Comparison of ENCODE assay signal across 12 cellular contexts in genomic region chr9:115115924-115116323, GRCh38. TPM values are rescaled to one million over a fixed set of nuclear protein-coding genes. Genes with fewer than 3 reads are reported as not detected.
DNase-seq lines count a peak whose midpoint lies in the region; ATAC-seq and TF ChIP-seq lines count a peak whose summit lies in the region.
"Had no signal": no experiment of that assay in that cellular context is flagged by ENCODE, and none has a peak within 500 bp of the region (broad histone marks: within the 10 kb centered on the region; RNA-seq: fewer than 3 reads in every experiment).

No MANE protein-coding gene starts in this region.

- DNase-seq in BJ (ENCODE audit: low read depth) = no peak
- DNase-seq in NB4 (ENCODE audit: low read depth) = peak; percentile 41
- DNase-seq in epithelial cell of prostate (ENCODE audit: low read depth, low spot score) = peak; percentile 67
- peak; percentile 85 for DNase-seq in osteoblast (ENCODE audit: insufficient read length, low spot score, missing footprints)
- no peak for DNase-seq in progenitor cell of endocrine pancreas (ENCODE audit: low spot score, unreplicated experiment)
- no peak for DNase-seq in iPS-NIHi7 (ENCODE audit: extremely low spot score)
- no peak for DNase-seq in putamen (ENCODE audit: low spot score)
- DNase-seq: activated CD4-positive, alpha-beta T cell treated with anti-CD3 and anti-CD28 coated beads, Interleukin-2, amount 50 U/mL, for 48 hours; NCI-H2081 treated with DMSO at 0.1 percent for 48 hours; SHP77; testis had no signal

- TF ChIP-seq CTCF in BJ (IDR thresholded peaks at IDR 0.05; ENCODE audit: insufficient read depth, low read depth, low read length) = no peak
- TF ChIP-seq CTCF in NB4 (IDR thresholded peaks at IDR 0.05; ENCODE audit: low read depth, low read length) = no peak
- TF ChIP-seq CTCF in osteoblast (IDR thresholded peaks at IDR 0.05; ENCODE audit: extremely low read depth, low read depth, low read length) = no peak
- TF ChIP-seq CTCF in progenitor cell of endocrine pancreas (IDR thresholded peaks at IDR 0.05; ENCODE audit: unreplicated experiment) = no peak

- H3K27ac Mint-ChIP-seq in progenitor cell of endocrine pancreas = no peak overlapping the region

- H3K27ac ChIP-seq in epithelial cell of prostate (peak overlapping the region; percentile 90), osteoblast (ENCODE audit: low read depth, low read length) (peak overlapping the region; percentile 84)
- H3K27ac ChIP-seq: testis had no signal

- H3K36me3 ChIP-seq in BJ (ENCODE audit: control insufficient read depth, insufficient read depth, low read length) = 0 out of 2 replicates have a peak, but pooled peaks cover 2% of the 10 kb centered on the region
- peaks cover 24% of the 10 kb centered on the region for H3K36me3 ChIP-seq in osteoblast (ENCODE audit: insufficient read depth, low read length)

- no peak for TF ChIP-seq POLR2A in NB4 (IDR thresholded peaks at IDR 0.05; ENCODE audit: extremely low read depth, insufficient read length)

- H3K79me2 ChIP-seq in osteoblast (ENCODE audit: insufficient read depth, low read length) = peaks cover 46% of the 10 kb centered on the region

- H3K36me3 Mint-ChIP-seq in progenitor cell of endocrine pancreas (ENCODE audit: insufficient read depth) = no peaks in the 10 kb centered on the region

- no peaks in the 10 kb centered on the region for H3K27me3 ChIP-seq in BJ (ENCODE audit: control insufficient read depth, insufficient read depth, low read length)
- no peaks in the 10 kb centered on the region for H3K27me3 ChIP-seq in osteoblast (ENCODE audit: insufficient read depth, low read length)
- H3K27me3 ChIP-seq: testis had no signal

- CTCF ChIA-PET in BJ (lab: Yijun Ruan, JAX) = interaction anchor here (0.9 to 1.1 kb wide), 2 partner anchors 18 to 43 kb away, joined by 3 read pairs; no protein-coding TSS in a partner anchor

- no peak for ATAC-seq in HG03045 (IDR thresholded peaks at IDR 0.05; ENCODE audit: unreplicated experiment)

- H3K4me1 Mint-ChIP-seq in progenitor cell of endocrine pancreas (ENCODE audit: low read depth) = peaks cover 4% of the 10 kb centered on the region

- H3K27me3 Mint-ChIP-seq in progenitor cell of endocrine pancreas = peaks cover 73% of the 10 kb centered on the region

- no peaks in the 10 kb centered on the region for H3K9me3 ChIP-seq in osteoblast (ENCODE audit: low read depth, low read length)
- H3K9me3 ChIP-seq: testis had no signal

- H3K4me1 ChIP-seq in osteoblast (ENCODE audit: insufficient read depth, low read length) = peaks cover 53% of the 10 kb centered on the region

- H3K4me2 ChIP-seq in osteoblast (ENCODE audit: insufficient read depth, low read length) = peak overlapping the region; percentile 92

- H3K9me3 Mint-ChIP-seq in progenitor cell of endocrine pancreas (ENCODE audit: low read depth) = no peaks in the 10 kb centered on the region

- peaks cover 4% of the 10 kb centered on the region for H4K20me1 ChIP-seq in osteoblast (ENCODE audit: insufficient read depth, low read length)

- POLR2A ChIA-PET in BJ (lab: Charles Lee) = interaction anchor here (0.6 kb wide), 1 partner anchor 91 kb away, joined by 3 read pairs; no protein-coding TSS in a partner anchor

- H3K4me3 Mint-ChIP-seq in progenitor cell of endocrine pancreas (ENCODE audit: low read depth) = no peak overlapping the region

- no peak overlapping the region for H2AFZ ChIP-seq in osteoblast (ENCODE audit: low read length)

- H3K4me3 ChIP-seq in BJ (ENCODE audit: low read depth, low read length) (peak overlapping the region; percentile 50), NB4 (ENCODE audit: low read depth, low read length) (no peak overlapping the region), osteoblast (ENCODE audit: insufficient read depth, low read length) (peak overlapping the region; percentile 76)
- H3K4me3 ChIP-seq: testis had no signal

RNA-seq across cellular contexts. Expression of gene TNC, which starts 2.0 kb away (rescaled TPM):
- polyA plus RNA-seq in BJ (2011; rRNA removed) = 233 and 648 TPM in 2 replicates
- 301 and 361 TPM in 2 replicates for polyA minus RNA-seq in BJ (2011; rRNA and poly(A)+ RNA removed)
- total RNA-seq in osteoblast (611 and 664 TPM in 2 replicates), progenitor cell of endocrine pancreas (5.1 and 15.1 TPM in 2 replicates)

Comparison
In these comparisons a context has a peak if more than half of its experiments do, and no peak if none do; other contexts are left out.
1. DNase-seq: peak in NB4 (single experiment), epithelial cell of prostate (single experiment) and osteoblast (single experiment); none in BJ (single experiment), progenitor cell of endocrine pancreas (single experiment), iPS-NIHi7 (single experiment) and putamen (single experiment).
2. RNA of gene TNC, which starts 2.0 kb away (total RNA-seq): 611 to 664 TPM in osteoblast; 5.1 to 15.1 TPM in progenitor cell of endocrine pancreas; every median in the first group is over 10 times any median in the second.